Comparison of ENCODE assay signal across 8 cellular contexts in genomic region chr15:31128919-31129768, GRCh38. TPM values are rescaled to one million over a fixed set of nuclear protein-coding genes. Genes with fewer than 3 reads are reported as not detected.
A peak's percentile ranks its signal among the peaks of the same experiment; 100 is the strongest.
DNase-seq lines count a peak whose midpoint lies in the region; ATAC-seq and TF ChIP-seq lines count a peak whose summit lies in the region.

No MANE protein-coding gene starts in this region.

- H3K9ac ChIP-seq in mesenchymal stem cell (ENCODE audit: low read length): no peak overlapping the region

- no peak overlapping the region for H3K18ac ChIP-seq in mesenchymal stem cell (ENCODE audit: low read depth in 1 of 2, low read length in 2 of 2)

- H3K4me3 ChIP-seq in BE2C (ENCODE audit: low read depth, low read length): no peak overlapping the region
- H3K4me3 ChIP-seq in GM23338: no peak overlapping the region
- no peak overlapping the region for H3K4me3 ChIP-seq in effector memory CD4-positive, alpha-beta T cell (ENCODE audit: insufficient read depth, low read depth, low read length, poor library complexity, severe bottlenecking)
- no peak overlapping the region for H3K4me3 ChIP-seq in mesenchymal stem cell (ENCODE audit: insufficient read depth in 1 of 2, low read depth in 1 of 2, low read length in 2 of 2)

- H4K20me1 ChIP-seq in GM23338 (replicated peaks; ENCODE audit: insufficient read depth): no peaks in the 10 kb centered on the region

- DNase-seq in BE2C (peak; percentile 81), GM23338 (ENCODE audit: low spot score) (peak; percentile 82), NCI-H774 (lab: John Stamatoyannopoulos, UW) (peak; percentile 38), mesenchymal stem cell (peak; percentile 42)
- peak; percentile 90 for DNase-seq in activated CD8-positive, alpha-beta memory T cell treated with anti-CD3 and anti-CD28 coated beads for 24 hours
- DNase-seq in effector memory CD4-positive, alpha-beta T cell: peak; percentile 25 to 50 (median 27)
- peak; percentile 64 for DNase-seq in stimulated activated CD8-positive, alpha-beta memory T cell treated with anti-CD3 and anti-CD28 coated beads, Interleukin-15, amount 100 ng/mL, for 1 hour (ENCODE audit: low read depth)

- H3K36me3 Mint-ChIP-seq in GM23338 (ENCODE audit: low read depth): peaks cover 10% of the 10 kb centered on the region

- no peak overlapping the region for H3K14ac ChIP-seq in mesenchymal stem cell (ENCODE audit: low read length in 2 of 2)

- WGBS in mesenchymal stem cell: 34% methylated on average over 18 of the region's 19 CpGs

- peak overlapping the region; percentile 8 for H2AK5ac ChIP-seq in mesenchymal stem cell (ENCODE audit: low read length, severe bottlenecking)

- H3K9me3 ChIP-seq in BE2C: no peaks in the 10 kb centered on the region
- no peaks in the 10 kb centered on the region for H3K9me3 ChIP-seq in effector memory CD4-positive, alpha-beta T cell (ENCODE audit: control insufficient read depth, low read length)
- H3K9me3 ChIP-seq in mesenchymal stem cell (ENCODE audit: control insufficient read depth, low read length): peaks cover 2% of the 10 kb centered on the region

- H3K27ac ChIP-seq in GM23338 (ENCODE audit: low read depth) (no peak overlapping the region), mesenchymal stem cell (ENCODE audit: low read length, poor library complexity, severe bottlenecking) (no peak overlapping the region)
- no peak overlapping the region for H3K27ac ChIP-seq in effector memory CD4-positive, alpha-beta T cell (ENCODE audit: insufficient read depth, low read length, poor library complexity, severe bottlenecking)

- TF ChIP-seq CTCF in BE2C (IDR thresholded peaks at IDR 0.05; ENCODE audit: low read depth, low read length) (peak; percentile 99), GM23338 (conservative IDR thresholded peaks at IDR 0.05; ENCODE audit: low read depth in 2 of 2) (peak; percentile 86 to 97)

- no peaks in the 10 kb centered on the region for H3K79me1 ChIP-seq in mesenchymal stem cell (replicated peaks; ENCODE audit: low read length, poor library complexity, severe bottlenecking)

- no peak overlapping the region for H3K27ac Mint-ChIP-seq in GM23338

- H4K91ac ChIP-seq in mesenchymal stem cell (ENCODE audit: low read length): no peak overlapping the region

- no peaks in the 10 kb centered on the region for H3F3A ChIP-seq in GM23338 (replicated peaks; ENCODE audit: low read depth)

- no peaks in the 10 kb centered on the region for H3K4me1 Mint-ChIP-seq in GM23338

- H3K4me1 ChIP-seq in BE2C: no peaks in the 10 kb centered on the region
- no peaks in the 10 kb centered on the region for H3K4me1 ChIP-seq in GM23338 (ENCODE audit: insufficient read depth)
- no peaks in the 10 kb centered on the region for H3K4me1 ChIP-seq in effector memory CD4-positive, alpha-beta T cell (ENCODE audit: control insufficient read depth, insufficient read depth, low read length, poor library complexity, severe bottlenecking)
- H3K4me1 ChIP-seq in mesenchymal stem cell (ENCODE audit: control insufficient read depth, insufficient read depth, low read depth, low read length): peaks cover 4% of the 10 kb centered on the region

- no peaks in the 10 kb centered on the region for H3K79me2 ChIP-seq in GM23338 (replicated peaks; ENCODE audit: insufficient read depth)

- H3K27me3 Mint-ChIP-seq in GM23338 (ENCODE audit: insufficient read depth, low read depth, poor library complexity): peaks cover 13% of the 10 kb centered on the region

- H2AFZ ChIP-seq in GM23338 (peak overlapping the region; percentile 11), mesenchymal stem cell (ENCODE audit: low read depth, low read length) (no peak overlapping the region)

- H3K4me2 ChIP-seq in GM23338: no peak overlapping the region
- H3K4me2 ChIP-seq in mesenchymal stem cell (ENCODE audit: low read length, poor library complexity, severe bottlenecking): no peak overlapping the region

- peaks cover 18% of the 10 kb centered on the region for H3K9me3 Mint-ChIP-seq in GM23338

- no peak overlapping the region for H4K8ac ChIP-seq in mesenchymal stem cell (ENCODE audit: low read length)

- H2BK5ac ChIP-seq in mesenchymal stem cell (ENCODE audit: low read depth, low read length, poor library complexity, severe bottlenecking): no peak overlapping the region

- no peaks in the 10 kb centered on the region for H3K36me3 ChIP-seq in BE2C
- no peaks in the 10 kb centered on the region for H3K36me3 ChIP-seq in GM23338 (ENCODE audit: insufficient read depth)
- H3K36me3 ChIP-seq in effector memory CD4-positive, alpha-beta T cell (ENCODE audit: control insufficient read depth, insufficient read depth, low read length): no peaks in the 10 kb centered on the region
- H3K36me3 ChIP-seq in mesenchymal stem cell (ENCODE audit: control insufficient read depth in 1 of 2, insufficient read depth in 2 of 2, low read depth in 1 of 2, low read length in 2 of 2): no peaks in the 10 kb centered on the region

- no peak overlapping the region for H2BK15ac ChIP-seq in mesenchymal stem cell (ENCODE audit: low read depth, poor library complexity, severe bottlenecking)

- no peak overlapping the region for H2BK12ac ChIP-seq in mesenchymal stem cell (ENCODE audit: low read length in 2 of 2)

- H3K4ac ChIP-seq in mesenchymal stem cell (ENCODE audit: low read depth in 1 of 2, low read length in 2 of 2): no peak overlapping the region

- no peaks in the 10 kb centered on the region; the same call in 1 of the 2 replicates for H3K9me2 ChIP-seq in GM23338 (ENCODE audit: insufficient read depth)

- H3K27me3 ChIP-seq in BE2C (peaks cover 8% of the 10 kb centered on the region), GM23338 (ENCODE audit: insufficient read depth) (no peaks in the 10 kb centered on the region), mesenchymal stem cell (ENCODE audit: control insufficient read depth in 1 of 2, insufficient read depth in 1 of 2, low read length in 2 of 2) (peaks cover 0 to 28% of the 10 kb centered on the region in 2 experiments)
- H3K27me3 ChIP-seq in effector memory CD4-positive, alpha-beta T cell (replicated peaks; ENCODE audit: control insufficient read depth, insufficient read depth, low read length, poor library complexity, severe bottlenecking): no peaks in the 10 kb centered on the region

- H3K4me3 Mint-ChIP-seq in GM23338: no peak overlapping the region

- H3K23ac ChIP-seq in mesenchymal stem cell (ENCODE audit: low read length in 2 of 2): no peak overlapping the region

- ATAC-seq in GM23338 (peak; percentile 94), HG02870 (IDR thresholded peaks at IDR 0.05; ENCODE audit: unreplicated experiment) (no peak)

- H2BK120ac ChIP-seq in mesenchymal stem cell (ENCODE audit: low read depth, low read length): no peak overlapping the region

TF ChIP-seq in GM23338, 12 proteins besides CTCF, POLR2A, EP300 and RAD21 (continues in another document):
- TF ChIP-seq ZNF114 (CRISPR knock-in tag; IDR thresholded peaks at IDR 0.05): no peak
- TF ChIP-seq, protein P1, sequence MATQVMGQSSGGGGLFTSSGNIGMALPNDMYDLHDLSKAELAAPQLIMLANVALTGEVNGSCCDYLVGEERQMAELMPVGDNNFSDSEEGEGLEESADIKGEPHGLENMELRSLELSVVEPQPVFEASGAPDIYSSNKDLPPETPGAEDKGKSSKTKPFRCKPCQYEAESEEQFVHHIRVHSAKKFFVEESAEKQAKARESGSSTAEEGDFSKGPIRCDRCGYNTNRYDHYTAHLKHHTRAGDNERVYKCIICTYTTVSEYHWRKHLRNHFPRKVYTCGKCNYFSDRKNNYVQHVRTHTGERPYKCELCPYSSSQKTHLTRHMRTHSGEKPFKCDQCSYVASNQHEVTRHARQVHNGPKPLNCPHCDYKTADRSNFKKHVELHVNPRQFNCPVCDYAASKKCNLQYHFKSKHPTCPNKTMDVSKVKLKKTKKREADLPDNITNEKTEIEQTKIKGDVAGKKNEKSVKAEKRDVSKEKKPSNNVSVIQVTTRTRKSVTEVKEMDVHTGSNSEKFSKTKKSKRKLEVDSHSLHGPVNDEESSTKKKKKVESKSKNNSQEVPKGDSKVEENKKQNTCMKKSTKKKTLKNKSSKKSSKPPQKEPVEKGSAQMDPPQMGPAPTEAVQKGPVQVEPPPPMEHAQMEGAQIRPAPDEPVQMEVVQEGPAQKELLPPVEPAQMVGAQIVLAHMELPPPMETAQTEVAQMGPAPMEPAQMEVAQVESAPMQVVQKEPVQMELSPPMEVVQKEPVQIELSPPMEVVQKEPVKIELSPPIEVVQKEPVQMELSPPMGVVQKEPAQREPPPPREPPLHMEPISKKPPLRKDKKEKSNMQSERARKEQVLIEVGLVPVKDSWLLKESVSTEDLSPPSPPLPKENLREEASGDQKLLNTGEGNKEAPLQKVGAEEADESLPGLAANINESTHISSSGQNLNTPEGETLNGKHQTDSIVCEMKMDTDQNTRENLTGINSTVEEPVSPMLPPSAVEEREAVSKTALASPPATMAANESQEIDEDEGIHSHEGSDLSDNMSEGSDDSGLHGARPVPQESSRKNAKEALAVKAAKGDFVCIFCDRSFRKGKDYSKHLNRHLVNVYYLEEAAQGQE (IDR thresholded peaks at IDR 0.05; ENCODE audit: unreplicated experiment): no peak
- TF ChIP-seq STAT1 (IDR thresholded peaks at IDR 0.05; ENCODE audit: unreplicated experiment): no peak
- no peak for TF ChIP-seq POLR2AphosphoS5 (IDR thresholded peaks at IDR 0.05; ENCODE audit: low read depth)
- TF ChIP-seq, protein P2, sequence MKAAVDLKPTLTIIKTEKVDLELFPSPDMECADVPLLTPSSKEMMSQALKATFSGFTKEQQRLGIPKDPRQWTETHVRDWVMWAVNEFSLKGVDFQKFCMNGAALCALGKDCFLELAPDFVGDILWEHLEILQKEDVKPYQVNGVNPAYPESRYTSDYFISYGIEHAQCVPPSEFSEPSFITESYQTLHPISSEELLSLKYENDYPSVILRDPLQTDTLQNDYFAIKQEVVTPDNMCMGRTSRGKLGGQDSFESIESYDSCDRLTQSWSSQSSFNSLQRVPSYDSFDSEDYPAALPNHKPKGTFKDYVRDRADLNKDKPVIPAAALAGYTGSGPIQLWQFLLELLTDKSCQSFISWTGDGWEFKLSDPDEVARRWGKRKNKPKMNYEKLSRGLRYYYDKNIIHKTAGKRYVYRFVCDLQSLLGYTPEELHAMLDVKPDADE (IDR thresholded peaks at IDR 0.05): no peak
- TF ChIP-seq JUNB (IDR thresholded peaks at IDR 0.05; ENCODE audit: unreplicated experiment): no peak
- no peak for TF ChIP-seq EZH2phosphoT487 (IDR thresholded peaks at IDR 0.05; ENCODE audit: unreplicated experiment)

RNA-seq across cellular contexts. Expression of gene TRPM1, which starts 27.6 kb away (rescaled TPM):
- 0.17 TPM for polyA plus RNA-seq in BE2C (2012; ENCODE audit: insufficient read depth, insufficient read length, low read depth)
- total RNA-seq in GM23338 (2014; rRNA removed; shearing (Covaris generic)): not detected in 2 replicates
- polyA plus RNA-seq in GM23338 (2016; fragmentation: Nextera tagmentation; extraction: Ambion mirVana): 0.17 and 0.19 TPM in 2 replicates
- polyA plus RNA-seq in mesenchymal stem cell (2013, experiment 1 of 2): not detected
- polyA plus RNA-seq in mesenchymal stem cell (2013, experiment 2 of 2): not detected

Comparison
In these comparisons a context has a peak if more than half of its experiments do, and no peak if none do; other contexts are left out.
1. DNase-seq: peak in every context shown above with its lines; median percentile 90 in activated CD8-positive, alpha-beta memory T cell treated with anti-CD3 and anti-CD28 coated beads for 24 hours; 82 in GM23338; 81 in BE2C; 64 in stimulated activated CD8-positive, alpha-beta memory T cell treated with anti-CD3 and anti-CD28 coated beads, Interleukin-15, amount 100 ng/mL, for 1 hour; 42 in mesenchymal stem cell; 38 in NCI-H774; 27 in effector memory CD4-positive, alpha-beta T cell.